In genomic region chr10:48503293-48503911, GRCh38 we compare ENCODE assay signal across 16 cellular contexts.
"Had no signal": no experiment of that assay in that cellular context is flagged by ENCODE, and none has a peak within 500 bp of the region (broad histone marks: within the 10 kb centered on the region; RNA-seq: fewer than 3 reads in every experiment).

No MANE protein-coding gene starts in this region.

- H3K4me3 ChIP-seq: gastroesophageal sphincter, tibial nerve, vagina had no signal

- H3K27me3 Mint-ChIP-seq: activated CD8-positive, alpha-beta T cell treated with anti-CD3 and anti-CD28 coated beads for 36 hours had no signal

- H3K27ac Mint-ChIP-seq: activated CD8-positive, alpha-beta T cell treated with anti-CD3 and anti-CD28 coated beads for 36 hours; activated naive CD4-positive, alpha-beta T cell treated with anti-CD3 and anti-CD28 coated beads, Interleukin-2, amount 10 ng/mL, durations not matched to agents 7 days and 5 days; activated T-helper 1 cell treated with anti-CD3 and anti-CD28 coated beads, Interleukin-12 subunit alpha, Interleukin-12 subunit beta, Interleukin-2, Interleukin-4 antibody, amounts not matched to agents 30 ng/mL and 10 ng/mL and 1 ng/mL, durations not matched to agents 14 hours and 24 hours and 36 hours; nephron progenitor cell; T-helper 17 cell had no signal

- H3K4me1 Mint-ChIP-seq: activated naive CD4-positive, alpha-beta T cell treated with anti-CD3 and anti-CD28 coated beads, Interleukin-2, amount 10 ng/mL, durations not matched to agents 7 days and 5 days had no signal

- H3K9me3 Mint-ChIP-seq: activated CD8-positive, alpha-beta T cell treated with anti-CD3 and anti-CD28 coated beads for 36 hours; activated naive CD4-positive, alpha-beta T cell treated with anti-CD3 and anti-CD28 coated beads, Interleukin-2, amount 10 ng/mL, durations not matched to agents 7 days and 5 days; activated T-helper 1 cell treated with anti-CD3 and anti-CD28 coated beads, Interleukin-12 subunit alpha, Interleukin-12 subunit beta, Interleukin-2, Interleukin-4 antibody, amounts not matched to agents 30 ng/mL and 10 ng/mL and 1 ng/mL, durations not matched to agents 14 hours and 24 hours and 36 hours; nephron progenitor cell had no signal

- H3K4me1 ChIP-seq: gastroesophageal sphincter, vagina had no signal

- H3K27me3 ChIP-seq: gastroesophageal sphincter, tibial nerve, vagina had no signal

- H3K4me3 Mint-ChIP-seq: activated CD8-positive, alpha-beta T cell treated with anti-CD3 and anti-CD28 coated beads for 36 hours; activated naive CD4-positive, alpha-beta T cell treated with anti-CD3 and anti-CD28 coated beads, Interleukin-2, amount 10 ng/mL, durations not matched to agents 7 days and 5 days; activated T-helper 1 cell treated with anti-CD3 and anti-CD28 coated beads, Interleukin-12 subunit alpha, Interleukin-12 subunit beta, Interleukin-2, Interleukin-4 antibody, amounts not matched to agents 30 ng/mL and 10 ng/mL and 1 ng/mL, durations not matched to agents 14 hours and 24 hours and 36 hours; nephron progenitor cell; T-helper 17 cell had no signal

- DNase-seq: activated CD4-positive, alpha-beta T cell treated with anti-CD3 and anti-CD28 coated beads for 4 hours; activated CD8-positive, alpha-beta T cell treated with anti-CD3 and anti-CD28 coated beads for 36 hours; activated naive CD4-positive, alpha-beta T cell treated with anti-CD3 and anti-CD28 coated beads, Interleukin-2, amount 10 ng/mL, durations not matched to agents 7 days and 5 days; erythroblast; mesendoderm; nephron progenitor cell; stimulated activated CD4-positive, alpha-beta T cell treated with anti-CD3 and anti-CD28 coated beads, Interleukin-4, amount 100 ng/mL, for 1 hour; stimulated activated naive CD4-positive, alpha-beta T cell; substantia nigra; T-helper 17 cell had no signal

- ATAC-seq: activated CD8-positive, alpha-beta T cell treated with anti-CD3 and anti-CD28 coated beads for 36 hours; gastroesophageal sphincter; T-helper 17 cell had no signal

- H3K27ac ChIP-seq: gastroesophageal sphincter, tibial nerve, vagina had no signal

- H3K36me3 ChIP-seq: gastroesophageal sphincter, tibial nerve, vagina had no signal

- H3K9me3 ChIP-seq: gastroesophageal sphincter, tibial nerve, vagina had no signal

- FAIRE-seq: astrocyte, keratinocyte had no signal
